In the genomic region with DNA sequence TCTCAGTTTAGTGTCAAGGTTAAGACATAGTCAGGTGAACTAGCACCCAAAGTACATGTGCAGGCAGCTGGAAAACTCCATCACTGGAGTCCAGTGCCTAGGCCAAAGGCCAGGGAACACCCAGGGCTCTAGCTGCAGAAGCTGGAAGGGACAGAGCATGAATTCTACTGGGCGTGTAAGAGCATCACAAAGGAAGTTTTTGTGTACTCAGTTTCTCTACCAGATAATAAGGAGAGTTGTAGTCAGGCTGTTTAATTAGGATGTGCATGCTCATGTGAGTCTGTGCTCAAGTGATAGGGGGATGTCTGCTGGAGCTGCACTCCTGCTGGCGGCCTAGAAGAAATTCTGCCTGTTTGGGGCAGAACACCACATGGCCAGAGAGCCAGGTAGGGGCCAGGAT, we compare ENCODE assay signal across 12 cellular contexts. TPM values are rescaled to one million over a fixed set of nuclear protein-coding genes. Genes with fewer than 3 reads are reported as not detected.
A peak's percentile ranks its signal among the peaks of the same experiment; 100 is the strongest.
DNase-seq lines count a peak whose midpoint lies in the region; ATAC-seq, FAIRE-seq and TF ChIP-seq lines count a peak whose summit lies in the region.
"Had no signal": no experiment of that assay in that cellular context is flagged by ENCODE, and none has a peak within 500 bp of the region (broad histone marks: within the 10 kb centered on the region; RNA-seq: fewer than 3 reads in every experiment).

No MANE protein-coding gene starts in this region.

- H3K4me3 ChIP-seq in HepG2 (replicated peaks in 1 of 3; ENCODE audit: insufficient read depth in 1 of 3, low read depth in 2 of 3, low read length in 3 of 3), result peak overlapping the region; percentile 62 to 84 (median 75); a peak in 4 of 6 replicates
- H3K4me3 ChIP-seq in right lobe of liver, result no peak overlapping the region
- H3K4me3 ChIP-seq in iPS-15b (ENCODE audit: low read depth, low read length), result peak overlapping the region; percentile 82

- in situ Hi-C loops in HepG2 (cut with HindIII; ENCODE audit: extremely low pct_ligation_motif_present, low pct_unique_long_range_greater_than_20kb), result no loop called here

- TF ChIP-seq POLR2A in HepG2 (IDR thresholded peaks at IDR 0.05; ENCODE audit: insufficient read depth in 1 of 2, low read depth in 2 of 2, low read length in 2 of 2), result no peak
- TF ChIP-seq POLR2A in right lobe of liver (IDR thresholded peaks at IDR 0.05), result no peak
- no peak for TF ChIP-seq POLR2A in GM12891 (IDR thresholded peaks at IDR 0.05; ENCODE audit: low read depth, low read length)

- TF ChIP-seq EP300 in HepG2 (IDR thresholded peaks at IDR 0.05; ENCODE audit: low read depth in 2 of 2, low read length in 2 of 2), result no peak
- TF ChIP-seq EP300 in HepG2 (CRISPR knock-in tag; IDR thresholded peaks at IDR 0.05; ENCODE audit: borderline replicate concordance), result no peak

- peaks cover 20% of the 10 kb centered on the region for H3K36me3 Mint-ChIP-seq in activated B cell treated with CpG ODN at 0.5 μM for 24 hours (ENCODE audit: low read depth)

- H4K20me1 ChIP-seq in HepG2 (ENCODE audit: insufficient read depth, low read length), result no peaks in the 10 kb centered on the region

- DNase-seq in HepG2 (ENCODE audit: low spot score) (no peak), right lobe of liver (no peak), activated B cell treated with CpG ODN at 0.5 μM for 24 hours (no peak), SKM-1 (lab: John Stamatoyannopoulos, UW; ENCODE audit: unreplicated experiment) (no peak), GM12891 (ENCODE audit: insufficient read length, low spot score) (no peak), NCI-H2029 treated with DMSO at 0.1 percent for 48 hours (lab: John Stamatoyannopoulos, UW) (no peak)
- DNase-seq: KBM-7, NCI-H526 treated with DMSO at 0.1 percent for 48 hours had no signal

- H3K9ac ChIP-seq in HepG2 (ENCODE audit: insufficient read depth, low read depth, low read length) (no peak overlapping the region; the same call in 1 of the 2 replicates), iPS-15b (ENCODE audit: low read depth, low read length) (no peak overlapping the region)

- H3K27me3 ChIP-seq in HepG2 (ENCODE audit: control insufficient read depth in 1 of 2, insufficient read depth in 2 of 2, low read length in 2 of 2), result no peaks in the 10 kb centered on the region
- H3K27me3 ChIP-seq in right lobe of liver, result no peaks in the 10 kb centered on the region
- H3K27me3 ChIP-seq in iPS-15b (ENCODE audit: control insufficient read depth, insufficient read depth, low read length), result no peaks in the 10 kb centered on the region
- H3K27me3 ChIP-seq: gastroesophageal sphincter had no signal

- CTCF ChIA-PET in HepG2 (lab: Yijun Ruan, JAX; ENCODE audit: low intra/inter-chr PET ratio, low total read pairs), result no interaction called here
- CTCF ChIA-PET in activated B cell treated with CpG ODN at 0.5 μM for 24 hours (lab: Charles Lee), result no interaction called here

- H2AFZ ChIP-seq in HepG2 (ENCODE audit: low read length), result no peak overlapping the region

- ATAC-seq in HepG2 (no peak), right lobe of liver (no peak), activated B cell treated with CpG ODN at 0.5 μM for 24 hours (ENCODE audit: low read depth) (no peak), HG03025 (IDR thresholded peaks at IDR 0.05; ENCODE audit: low FRiP score, unreplicated experiment) (no peak)
- ATAC-seq: gastroesophageal sphincter had no signal

- no peak for TF ChIP-seq CTCF in HepG2 (CRISPR knock-in tag; IDR thresholded peaks at IDR 0.05)
- TF ChIP-seq CTCF in right lobe of liver (IDR thresholded peaks at IDR 0.05), result no peak
- TF ChIP-seq CTCF in activated B cell treated with CpG ODN at 0.5 μM for 24 hours (IDR thresholded peaks at IDR 0.05), result no peak

- TSS peak; percentile 44 for BruUV-seq in HepG2 (replicated peaks; lab: Mats Ljungman, UMichigan)

- H3K27me3 Mint-ChIP-seq in activated B cell treated with CpG ODN at 0.5 μM for 24 hours, result peaks cover 9% of the 10 kb centered on the region

- FAIRE-seq in HepG2 (lab: Jason Lieb, UNC) (no peak), GM12891 (lab: Jason Lieb, UNC) (no peak)

- peaks cover 1 to 4% of the 10 kb centered on the region in 2 experiments; a peak in 2 of 5 replicates for H3K36me3 ChIP-seq in HepG2 (replicated peaks in 1 of 2; ENCODE audit: control insufficient read depth in 1 of 2, insufficient read depth in 2 of 2, low read length in 2 of 2)
- no peaks in the 10 kb centered on the region for H3K36me3 ChIP-seq in right lobe of liver
- H3K36me3 ChIP-seq in iPS-15b (ENCODE audit: control insufficient read depth, insufficient read depth, low read length), result peaks cover 6% of the 10 kb centered on the region

- peaks cover 4% of the 10 kb centered on the region for H3K9me3 Mint-ChIP-seq in activated B cell treated with CpG ODN at 0.5 μM for 24 hours

- POLR2A ChIA-PET in HepG2 (lab: Yijun Ruan, JAX), result interaction anchor here (0.5 to 3.7 kb wide), 5 partner anchors 15 to 58 kb away, joined by 4 to 77 read pairs (median 31); a partner anchor contains a TSS
- POLR2A ChIA-PET in activated B cell treated with CpG ODN at 0.5 μM for 24 hours (lab: Charles Lee), result interaction anchor here (0.7 to 2.6 kb wide), 2 partner anchors 58 to 165 kb away, joined by 3 to 44 read pairs; a partner anchor contains a TSS

- peak overlapping the region; percentile 24 for H3K4me3 Mint-ChIP-seq in activated B cell treated with CpG ODN at 0.5 μM for 24 hours

- intact Hi-C loops in HepG2 (cut with micrococcal nuclease; ENCODE audit: unreplicated experiment) (no loop called here), right lobe of liver (cut with DNase I) (no loop called here), activated B cell treated with CpG ODN at 0.5 μM for 24 hours (cut with micrococcal nuclease) (loop anchor here (2.0 kb wide), 1 partner anchor 167 kb away; no protein-coding TSS in a partner anchor)

- H3K4me1 Mint-ChIP-seq in activated B cell treated with CpG ODN at 0.5 μM for 24 hours, result peaks cover 22% of the 10 kb centered on the region

- no peak overlapping the region for H3K27ac Mint-ChIP-seq in activated B cell treated with CpG ODN at 0.5 μM for 24 hours

- H3K79me2 ChIP-seq in HepG2 (ENCODE audit: insufficient read depth, low read length), result peaks cover 3% of the 10 kb centered on the region

- H3K9me3 ChIP-seq in HepG2 (ENCODE audit: low read length) (no peaks in the 10 kb centered on the region), right lobe of liver (no peaks in the 10 kb centered on the region), iPS-15b (ENCODE audit: control insufficient read depth, insufficient read depth, low read length) (no peaks in the 10 kb centered on the region)

- H3K4me2 ChIP-seq in HepG2 (ENCODE audit: low read depth, low read length), result peak overlapping the region; percentile 68

- no peak for TF ChIP-seq RAD21 in HepG2 (CRISPR knock-in tag; IDR thresholded peaks at IDR 0.05)

- peaks cover 26% of the 10 kb centered on the region for H3K4me1 ChIP-seq in HepG2 (ENCODE audit: insufficient read depth, low read length)
- no peaks in the 10 kb centered on the region for H3K4me1 ChIP-seq in right lobe of liver
- no peaks in the 10 kb centered on the region for H3K4me1 ChIP-seq in iPS-15b (ENCODE audit: control insufficient read depth, insufficient read depth, low read length)

- WGBS in HepG2 (ENCODE audit: low lambda C conversion rate), result 58% methylated on average over 2 of the region's 2 CpGs
- 67% methylated on average over 1 of the region's 2 CpGs for WGBS in right lobe of liver (ENCODE audit: insufficient coverage, low coverage, low lambda C conversion rate, missing lambda C conversion rate)

- H3K27ac ChIP-seq in HepG2 (ENCODE audit: extremely low read length, insufficient read depth, low read length) (no peak overlapping the region), right lobe of liver (no peak overlapping the region)

RNA-seq across cellular contexts. Expression of a gene that starts 8.1 kb away (rescaled TPM):
- 2.4 and 9.0 TPM in 2 replicates for total RNA-seq in HepG2 (2016; rRNA removed; fragmentation: Illumina TruSeq; extraction: Trizol)
- 2.7 and 2.9 TPM in 2 replicates for total RNA-seq in HepG2 (2016; cell fraction: cytosol; rRNA removed; fragmentation: Illumina TruSeq; extraction: Trizol; ENCODE audit: low read depth)
- 1.7 and 8.3 TPM in 2 replicates for total RNA-seq in HepG2 (2016; cell fraction: insoluble cytoplasmic fraction; rRNA removed; fragmentation: Illumina TruSeq; extraction: Trizol)
- total RNA-seq in HepG2 (2016; cell fraction: membrane; rRNA removed; fragmentation: Illumina TruSeq; extraction: Trizol), result 1.8 and 3.0 TPM in 2 replicates
- 19.0 and 22.4 TPM in 2 replicates for total RNA-seq in HepG2 (2016; cell fraction: nucleus; rRNA removed; fragmentation: Illumina TruSeq; extraction: Trizol)
- polyA plus RNA-seq in HepG2 (2011; rRNA removed), result 17.8 and 23.8 TPM in 2 replicates
- polyA plus RNA-seq in HepG2 (2011; cell fraction: cytosol; rRNA removed), result 2.3 and 3.0 TPM in 2 replicates
- polyA plus RNA-seq in HepG2 (2011; cell fraction: nucleus; rRNA removed), result 165 and 173 TPM in 2 replicates
- polyA plus RNA-seq in HepG2 (2012), result 11.7 and 15.2 TPM in 2 replicates
- polyA plus RNA-seq in HepG2 (2016; cell fraction: cytosol; fragmentation: Illumina TruSeq; extraction: Trizol; ENCODE audit: low read depth), result 0.17 and 0.46 TPM in 2 replicates
- polyA plus RNA-seq in HepG2 (2016; cell fraction: insoluble cytoplasmic fraction; fragmentation: Illumina TruSeq; extraction: Trizol; ENCODE audit: low read depth), result 1.1 and 1.9 TPM in 2 replicates
- polyA plus RNA-seq in HepG2 (2016; cell fraction: membrane; fragmentation: Illumina TruSeq; extraction: Trizol; ENCODE audit: low read depth), result 0.76 and 0.97 TPM in 2 replicates
- polyA plus RNA-seq in HepG2 (2016; cell fraction: nucleus; fragmentation: Illumina TruSeq; extraction: Trizol; ENCODE audit: insufficient read depth, low read depth), result 27.6 and 31.6 TPM in 2 replicates
- 21.5 and 30.3 TPM in 2 replicates for polyA minus RNA-seq in HepG2 (2011; rRNA and poly(A)+ RNA removed; ENCODE audit: low replicate concordance)
- polyA minus RNA-seq in HepG2 (2011; cell fraction: cytosol; rRNA and poly(A)+ RNA removed), result 2.5 TPM in 2 replicates
- polyA minus RNA-seq in HepG2 (2011; cell fraction: nucleus; rRNA and poly(A)+ RNA removed), result 70.9 and 90.3 TPM in 2 replicates
- total RNA-seq in right lobe of liver, result 1 to 10 TPM; 1.2 to 3.2 (median 2.4) TPM
- total RNA-seq in activated B cell treated with CpG ODN at 0.5 μM for 24 hours, result 18.9 and 22.5 TPM in 2 replicates
- 2.8 TPM for polyA plus RNA-seq in GM12891 (2012; ENCODE audit: low read depth, missing spikeins)

RNA-seq across cellular contexts. Expression of a gene that starts 43.2 kb away (rescaled TPM):
- 29.4 and 34.3 TPM in 2 replicates for total RNA-seq in HepG2 (2016; rRNA removed; fragmentation: Illumina TruSeq; extraction: Trizol)
- 8.6 and 11.8 TPM in 2 replicates for total RNA-seq in HepG2 (2016; cell fraction: cytosol; rRNA removed; fragmentation: Illumina TruSeq; extraction: Trizol; ENCODE audit: low read depth)
- 29.7 and 31.2 TPM in 2 replicates for total RNA-seq in HepG2 (2016; cell fraction: insoluble cytoplasmic fraction; rRNA removed; fragmentation: Illumina TruSeq; extraction: Trizol)
- total RNA-seq in HepG2 (2016; cell fraction: membrane; rRNA removed; fragmentation: Illumina TruSeq; extraction: Trizol), result 25.9 and 26.5 TPM in 2 replicates
- 19.8 and 26.8 TPM in 2 replicates for total RNA-seq in HepG2 (2016; cell fraction: nucleus; rRNA removed; fragmentation: Illumina TruSeq; extraction: Trizol)
- 6.2 and 12.6 TPM in 2 replicates for polyA plus RNA-seq in HepG2 (2011; rRNA removed)
- polyA plus RNA-seq in HepG2 (2011; cell fraction: cytosol; rRNA removed), result 3.9 and 5.3 TPM in 2 replicates
- 24.1 and 26.7 TPM in 2 replicates for polyA plus RNA-seq in HepG2 (2011; cell fraction: nucleus; rRNA removed)
- 6.9 and 8.9 TPM in 2 replicates for polyA plus RNA-seq in HepG2 (2012)
- polyA plus RNA-seq in HepG2 (2016; cell fraction: cytosol; fragmentation: Illumina TruSeq; extraction: Trizol; ENCODE audit: low read depth), result 5.2 and 5.4 TPM in 2 replicates
- polyA plus RNA-seq in HepG2 (2016; cell fraction: insoluble cytoplasmic fraction; fragmentation: Illumina TruSeq; extraction: Trizol; ENCODE audit: low read depth), result 21.3 and 23.7 TPM in 2 replicates
- polyA plus RNA-seq in HepG2 (2016; cell fraction: membrane; fragmentation: Illumina TruSeq; extraction: Trizol; ENCODE audit: low read depth), result 14.3 and 14.5 TPM in 2 replicates
- 36.0 and 42.8 TPM in 2 replicates for polyA plus RNA-seq in HepG2 (2016; cell fraction: nucleus; fragmentation: Illumina TruSeq; extraction: Trizol; ENCODE audit: insufficient read depth, low read depth)
- 1.3 and 17.3 TPM in 2 replicates for polyA minus RNA-seq in HepG2 (2011; rRNA and poly(A)+ RNA removed; ENCODE audit: low replicate concordance)
- 4.6 and 10.9 TPM in 2 replicates for polyA minus RNA-seq in HepG2 (2011; cell fraction: cytosol; rRNA and poly(A)+ RNA removed)
- polyA minus RNA-seq in HepG2 (2011; cell fraction: nucleus; rRNA and poly(A)+ RNA removed), result 16.4 and 18.5 TPM in 2 replicates
- 10 to 100 TPM; 47.3 to 80.2 (median 66.9) TPM for total RNA-seq in right lobe of liver
- total RNA-seq in activated B cell treated with CpG ODN at 0.5 μM for 24 hours, result 0.73 and 1.1 TPM in 2 replicates
- polyA plus RNA-seq in GM12891 (2012; ENCODE audit: low read depth, missing spikeins), result 0.21 TPM
- total RNA-seq: lung microvascular endothelial cell had no signal

RNA-seq across cellular contexts. Expression of a gene that starts 57.9 kb away (rescaled TPM):
- 184 and 194 TPM in 2 replicates for total RNA-seq in HepG2 (2016; rRNA removed; fragmentation: Illumina TruSeq; extraction: Trizol)
- 15.0 and 16.0 TPM in 2 replicates for total RNA-seq in HepG2 (2016; cell fraction: cytosol; rRNA removed; fragmentation: Illumina TruSeq; extraction: Trizol; ENCODE audit: low read depth)
- 174 and 198 TPM in 2 replicates for total RNA-seq in HepG2 (2016; cell fraction: insoluble cytoplasmic fraction; rRNA removed; fragmentation: Illumina TruSeq; extraction: Trizol)
- 47.5 and 54.5 TPM in 2 replicates for total RNA-seq in HepG2 (2016; cell fraction: membrane; rRNA removed; fragmentation: Illumina TruSeq; extraction: Trizol)
- total RNA-seq in HepG2 (2016; cell fraction: nucleus; rRNA removed; fragmentation: Illumina TruSeq; extraction: Trizol), result 244 and 253 TPM in 2 replicates
- polyA plus RNA-seq in HepG2 (2011; rRNA removed), result 151 and 156 TPM in 2 replicates
- polyA plus RNA-seq in HepG2 (2011; cell fraction: cytosol; rRNA removed), result 62.2 and 93.1 TPM in 2 replicates
- polyA plus RNA-seq in HepG2 (2011; cell fraction: nucleus; rRNA removed), result 386 and 421 TPM in 2 replicates
- 116 and 122 TPM in 2 replicates for polyA plus RNA-seq in HepG2 (2012)
- polyA plus RNA-seq in HepG2 (2016; cell fraction: cytosol; fragmentation: Illumina TruSeq; extraction: Trizol; ENCODE audit: low read depth), result 13.9 and 17.6 TPM in 2 replicates
- polyA plus RNA-seq in HepG2 (2016; cell fraction: insoluble cytoplasmic fraction; fragmentation: Illumina TruSeq; extraction: Trizol; ENCODE audit: low read depth), result 195 and 211 TPM in 2 replicates
- polyA plus RNA-seq in HepG2 (2016; cell fraction: membrane; fragmentation: Illumina TruSeq; extraction: Trizol; ENCODE audit: low read depth), result 30.9 and 36.1 TPM in 2 replicates
- polyA plus RNA-seq in HepG2 (2016; cell fraction: nucleus; fragmentation: Illumina TruSeq; extraction: Trizol; ENCODE audit: insufficient read depth, low read depth), result 597 and 599 TPM in 2 replicates
- 66.2 and 97.9 TPM in 2 replicates for polyA minus RNA-seq in HepG2 (2011; rRNA and poly(A)+ RNA removed; ENCODE audit: low replicate concordance)
- 39.1 and 45.4 TPM in 2 replicates for polyA minus RNA-seq in HepG2 (2011; cell fraction: cytosol; rRNA and poly(A)+ RNA removed)
- polyA minus RNA-seq in HepG2 (2011; cell fraction: nucleus; rRNA and poly(A)+ RNA removed), result 358 and 382 TPM in 2 replicates
- 100 to 1,000 TPM in 1 of 6 experiments, 10 to 100 TPM in 5; 35.1 to 111 (median 76.8) TPM for total RNA-seq in right lobe of liver
- total RNA-seq in activated B cell treated with CpG ODN at 0.5 μM for 24 hours, result 172 and 192 TPM in 2 replicates
- polyA plus RNA-seq in GM12891 (2012; ENCODE audit: low read depth, missing spikeins), result 115 TPM

Comparison
In these comparisons a context has a peak if more than half of its experiments do, and no peak if none do; other contexts are left out.
1. H3K4me3 ChIP-seq: peak in HepG2 (3 of 3) and iPS-15b (single experiment); none in right lobe of liver (0 of 3).